19 cellular contexts compared by ENCODE assay signal in the genomic region with DNA sequence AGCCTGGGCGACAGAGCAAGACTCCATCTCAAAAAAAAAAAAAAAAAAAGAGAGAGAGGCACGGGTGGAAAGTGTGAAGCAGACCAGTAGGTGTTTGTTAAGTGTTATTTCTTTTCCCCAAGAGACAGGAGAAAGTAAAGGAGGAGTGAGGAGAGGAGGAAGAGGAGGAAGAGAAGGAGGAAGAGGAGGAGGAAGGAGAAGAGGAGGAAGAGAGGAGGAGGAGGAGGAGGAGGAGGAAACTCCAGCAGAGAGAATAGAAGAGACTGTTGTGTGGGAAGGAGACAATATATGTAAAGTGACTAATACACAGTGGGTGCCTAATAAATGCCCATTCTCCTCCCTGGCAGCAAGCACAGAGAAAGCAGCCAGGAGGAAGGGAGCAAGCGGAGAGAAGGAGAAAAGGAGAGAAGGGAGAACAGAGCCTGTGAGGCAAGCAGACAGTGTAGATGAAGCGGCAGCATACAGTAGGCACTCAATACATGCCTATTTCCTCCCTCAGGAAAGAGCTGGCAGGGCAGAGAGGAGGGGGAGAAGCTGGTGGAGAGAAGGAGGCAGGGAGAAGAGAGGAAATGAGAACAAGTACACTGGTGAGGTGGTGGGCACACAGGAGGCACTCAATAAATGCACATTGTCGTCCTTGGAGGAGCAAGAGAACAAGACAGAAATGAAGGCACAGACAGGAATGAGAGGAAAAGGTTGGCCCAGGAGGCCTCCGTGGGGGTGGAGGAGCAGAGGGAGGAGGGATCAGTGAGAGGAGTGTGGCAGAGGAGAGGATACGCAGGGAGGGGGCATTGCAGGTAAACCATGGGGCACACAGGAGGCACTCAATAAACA. TPM values are rescaled to one million over a fixed set of nuclear protein-coding genes. Genes with fewer than 3 reads are reported as not detected.
DNase-seq lines count a peak whose midpoint lies in the region; ATAC-seq and TF ChIP-seq lines count a peak whose summit lies in the region.
"Had no signal": no experiment of that assay in that cellular context is flagged by ENCODE, and none has a peak within 500 bp of the region (broad histone marks: within the 10 kb centered on the region; RNA-seq: fewer than 3 reads in every experiment).

No MANE protein-coding gene starts in this region.

- peak overlapping the region; percentile 51 for H3K18ac ChIP-seq in neuronal stem cell (ENCODE audit: low read length)

- no peaks in the 10 kb centered on the region for H3K9me3 ChIP-seq in cardiac muscle cell (ENCODE audit: low read depth)
- H3K9me3 ChIP-seq in neuronal stem cell (replicated peaks in 1 of 2; ENCODE audit: control insufficient read depth in 2 of 2, insufficient read depth in 1 of 2, low read depth in 1 of 2, low read length in 2 of 2), result peaks cover 2 to 7% of the 10 kb centered on the region in 2 donors
- no peaks in the 10 kb centered on the region for H3K9me3 ChIP-seq in A673 (ENCODE audit: low read depth, low read length, poor library complexity, severe bottlenecking)
- no peaks in the 10 kb centered on the region for H3K9me3 ChIP-seq in effector memory CD4-positive, alpha-beta T cell (ENCODE audit: control insufficient read depth, low read length)
- H3K9me3 ChIP-seq: A549 had no signal

- TF ChIP-seq CTCF in cardiac muscle cell (IDR thresholded peaks at IDR 0.05; ENCODE audit: low read depth, low read length) (no peak), A673 (conservative IDR thresholded peaks at IDR 0.05; ENCODE audit: low read depth, low read length) (no peak)

- no peak overlapping the region for H2BK5ac ChIP-seq in neuronal stem cell (ENCODE audit: low read length)

- H3K4me3 ChIP-seq in cardiac muscle cell (peak overlapping the region; percentile 99), neuronal stem cell (ENCODE audit: low read length in 2 of 2) (peak overlapping the region in 1 of 2 donors; percentile 12), A673 (ENCODE audit: low read depth, low read length, poor library complexity, severe bottlenecking) (no peak overlapping the region)
- no peak overlapping the region for H3K4me3 ChIP-seq in effector memory CD4-positive, alpha-beta T cell (ENCODE audit: insufficient read depth, low read depth, low read length, poor library complexity, severe bottlenecking)
- H3K4me3 ChIP-seq: A549 had no signal

- POLR2A ChIA-PET in A673 (lab: Charles Lee; ENCODE audit: low non-redundant PET), result no interaction called here

- intact Hi-C loops in left ventricle myocardium superior (cut with micrococcal nuclease), result no loop called here
- intact Hi-C loops in A673 (cut with micrococcal nuclease; ENCODE audit: unreplicated experiment), result no loop called here

- peaks cover 10% of the 10 kb centered on the region for H3K4me1 ChIP-seq in cardiac muscle cell (ENCODE audit: low read depth)
- peaks cover 21 to 30% of the 10 kb centered on the region in 2 donors for H3K4me1 ChIP-seq in neuronal stem cell (ENCODE audit: control insufficient read depth in 2 of 2, insufficient read depth in 1 of 2, low read depth in 1 of 2, low read length in 2 of 2)
- H3K4me1 ChIP-seq in A673 (ENCODE audit: insufficient read depth, low read length, poor library complexity, severe bottlenecking), result no peaks in the 10 kb centered on the region
- H3K4me1 ChIP-seq in effector memory CD4-positive, alpha-beta T cell (ENCODE audit: control insufficient read depth, insufficient read depth, low read length, poor library complexity, severe bottlenecking), result peaks cover 17% of the 10 kb centered on the region

- no TSS peak for BruUV-seq in A673 (replicated peaks; lab: Mats Ljungman, UMichigan)

- H3K36me3 ChIP-seq in cardiac muscle cell, result peaks cover 35% of the 10 kb centered on the region
- no peaks in the 10 kb centered on the region for H3K36me3 ChIP-seq in neuronal stem cell (replicated peaks in 1 of 2; ENCODE audit: control insufficient read depth in 2 of 2, insufficient read depth in 2 of 2, low read length in 2 of 2)
- H3K36me3 ChIP-seq in A673 (ENCODE audit: insufficient read depth, low read length, poor library complexity, severe bottlenecking), result no peaks in the 10 kb centered on the region
- no peaks in the 10 kb centered on the region for H3K36me3 ChIP-seq in effector memory CD4-positive, alpha-beta T cell (ENCODE audit: control insufficient read depth, insufficient read depth, low read length)

- H3K27ac ChIP-seq in cardiac muscle cell (peak overlapping the region; percentile 100), neuronal stem cell (replicated peaks; ENCODE audit: low read length) (no peak overlapping the region), A673 (ENCODE audit: low read depth, low read length, poor library complexity, severe bottlenecking) (no peak overlapping the region)
- no peak overlapping the region for H3K27ac ChIP-seq in effector memory CD4-positive, alpha-beta T cell (ENCODE audit: insufficient read depth, low read length, poor library complexity, severe bottlenecking)
- H3K27ac ChIP-seq: A549, C4-2B had no signal

- no peak overlapping the region for H3K9ac ChIP-seq in neuronal stem cell (ENCODE audit: low read depth, low read length, poor library complexity)

- H3K79me1 ChIP-seq in neuronal stem cell (ENCODE audit: low read depth, low read length), result no peaks in the 10 kb centered on the region

- no peak overlapping the region for H4K91ac ChIP-seq in neuronal stem cell (ENCODE audit: low read depth, low read length, poor library complexity)

- H3K27me3 ChIP-seq in cardiac muscle cell (no peaks in the 10 kb centered on the region), neuronal stem cell (ENCODE audit: control insufficient read depth in 3 of 3, insufficient read depth in 3 of 3, low read depth in 1 of 3, low read length in 3 of 3) (peaks cover 0 to 66% (median 6%) of the 10 kb centered on the region in 3 experiments), A673 (replicated peaks; ENCODE audit: insufficient read depth, low read depth, low read length, poor library complexity) (peaks cover 70% of the 10 kb centered on the region)
- no peaks in the 10 kb centered on the region for H3K27me3 ChIP-seq in effector memory CD4-positive, alpha-beta T cell (replicated peaks; ENCODE audit: control insufficient read depth, insufficient read depth, low read length, poor library complexity, severe bottlenecking)

- H2AFZ ChIP-seq in neuronal stem cell (ENCODE audit: low read length), result no peak overlapping the region

- no peaks in the 10 kb centered on the region for H3K27me3 Mint-ChIP-seq in central memory CD8-positive, alpha-beta T cell

- H3K27ac Mint-ChIP-seq in central memory CD8-positive, alpha-beta T cell (ENCODE audit: low read depth), result peak overlapping the region; percentile 57

- peaks cover 9% of the 10 kb centered on the region for H3K36me3 Mint-ChIP-seq in central memory CD8-positive, alpha-beta T cell (ENCODE audit: insufficient read depth)

- H2BK15ac ChIP-seq in neuronal stem cell (ENCODE audit: low read length), result no peak overlapping the region

- H3K23ac ChIP-seq in neuronal stem cell (ENCODE audit: low read depth, low read length, poor library complexity), result no peak overlapping the region

- no peak overlapping the region for H2BK12ac ChIP-seq in neuronal stem cell (ENCODE audit: low read length)

- H3K4me3 Mint-ChIP-seq in central memory CD8-positive, alpha-beta T cell, result no peak overlapping the region

- peak overlapping the region; percentile 57 for H4K8ac ChIP-seq in neuronal stem cell (ENCODE audit: low read depth, low read length)

- no peaks in the 10 kb centered on the region for H3K9me3 Mint-ChIP-seq in central memory CD8-positive, alpha-beta T cell

- no peak overlapping the region for H3K14ac ChIP-seq in neuronal stem cell (ENCODE audit: low read length)

- H2AK5ac ChIP-seq in neuronal stem cell (ENCODE audit: low read depth, low read length), result peak overlapping the region; percentile 18

- no CpG with 5 or more reads among the region's 7 CpGs for WGBS in neuronal stem cell (ENCODE audit: extremely low coverage in 2 of 2, insufficient read length in 2 of 2, insufficient replicate concordance in 1 of 2), 2 donors

- CTCF ChIA-PET in A673 (lab: Charles Lee), result no interaction called here

- ATAC-seq in left ventricle myocardium superior (no peak), GM18858 (IDR thresholded peaks at IDR 0.05; ENCODE audit: unreplicated experiment) (no peak)
- no peak for ATAC-seq in central memory CD8-positive, alpha-beta T cell (replicated peaks; ENCODE audit: extremely low read depth, poor library complexity, severe bottlenecking)
- ATAC-seq: A549, PC-3 had no signal

- H3K4ac ChIP-seq in neuronal stem cell (ENCODE audit: low read length), result no peak overlapping the region

- peaks cover 23% of the 10 kb centered on the region for H3K4me1 Mint-ChIP-seq in central memory CD8-positive, alpha-beta T cell

- DNase-seq in cardiac muscle cell (ENCODE audit: low read depth in 1 of 2, low spot score in 1 of 2) (peak in 1 of 2 donors; percentile 42), left ventricle myocardium superior (no peak), neuronal stem cell (ENCODE audit: low spot score) (no peak), A673 (ENCODE audit: low spot score) (no peak), NCI-H187 (lab: John Stamatoyannopoulos, UW) (no peak)
- no peak for DNase-seq in central memory CD8-positive, alpha-beta T cell (ENCODE audit: low spot score in 2 of 2)
- DNase-seq in effector memory CD4-positive, alpha-beta T cell, result no peak
- DNase-seq: COR-L47, DMS153, EL, NCI-H1930, NCI-H446 treated with DMSO at 0.1 percent for 48 hours, NCI-H748 treated with DMSO at 0.1 percent for 48 hours, PC-3 had no signal

- H3K4me2 ChIP-seq in neuronal stem cell (ENCODE audit: insufficient read depth, low read length, poor library complexity, severe bottlenecking), result no peak overlapping the region
- H3K4me2 ChIP-seq: A549 had no signal

- no peak overlapping the region for H2BK120ac ChIP-seq in neuronal stem cell (ENCODE audit: low read depth, low read length)

RNA-seq across cellular contexts. Expression of a gene that starts 16.6 kb away (rescaled TPM):
- total RNA-seq in cardiac muscle cell, result 21.4 and 25.4 TPM in 2 replicates
- polyA plus RNA-seq in cardiac muscle cell, result 29.5 and 44.8 TPM in 2 replicates
- 35.2 TPM for total RNA-seq in left ventricle myocardium superior
- polyA plus RNA-seq in neuronal stem cell (2013, experiment 1 of 2), result 2.7 TPM
- polyA plus RNA-seq in neuronal stem cell (2013, experiment 2 of 2), result 2.8 TPM
- 26.8 and 31.9 TPM in 2 replicates for total RNA-seq in A673 (2021)

RNA-seq across cellular contexts. Expression of a gene that starts 17.8 kb away (rescaled TPM):
- total RNA-seq in cardiac muscle cell, result 7.7 and 9.4 TPM in 2 replicates
- polyA plus RNA-seq in cardiac muscle cell, result 4.8 and 9.3 TPM in 2 replicates
- 1.2 TPM for total RNA-seq in left ventricle myocardium superior
- polyA plus RNA-seq in neuronal stem cell (2013, experiment 1 of 2), result 9.4 TPM
- 8.0 TPM for polyA plus RNA-seq in neuronal stem cell (2013, experiment 2 of 2)
- 0.59 and 0.84 TPM in 2 replicates for total RNA-seq in A673 (2021)

RNA-seq across cellular contexts. Expression of a gene that starts 18.1 kb away (rescaled TPM):
- total RNA-seq in cardiac muscle cell (308 and 370 TPM in 2 replicates), left ventricle myocardium superior (79.5 TPM), A673 (2021) (99.2 and 108 TPM in 2 replicates)
- 280 and 382 TPM in 2 replicates for polyA plus RNA-seq in cardiac muscle cell
- polyA plus RNA-seq in neuronal stem cell (2013, experiment 1 of 2), result 57.0 TPM
- 55.4 TPM for polyA plus RNA-seq in neuronal stem cell (2013, experiment 2 of 2)

RNA-seq across cellular contexts. Expression of a gene that starts 19.3 kb away (rescaled TPM):
- total RNA-seq in cardiac muscle cell, result not detected in 2 replicates
- polyA plus RNA-seq in cardiac muscle cell, result not detected in 2 replicates
- not detected for total RNA-seq in left ventricle myocardium superior
- not detected for polyA plus RNA-seq in neuronal stem cell (2013, experiment 1 of 2)
- polyA plus RNA-seq in neuronal stem cell (2013, experiment 2 of 2), result not detected
- total RNA-seq in A673 (2021), result 0.45 TPM in 1 of 2 replicates, not detected in the other
- total RNA-seq: H4, PC-3, SK-MEL-5 had no signal
- polyA plus RNA-seq: A549 had no signal
